1 cellular context compared by ENCODE assay signal in the genomic region with DNA sequence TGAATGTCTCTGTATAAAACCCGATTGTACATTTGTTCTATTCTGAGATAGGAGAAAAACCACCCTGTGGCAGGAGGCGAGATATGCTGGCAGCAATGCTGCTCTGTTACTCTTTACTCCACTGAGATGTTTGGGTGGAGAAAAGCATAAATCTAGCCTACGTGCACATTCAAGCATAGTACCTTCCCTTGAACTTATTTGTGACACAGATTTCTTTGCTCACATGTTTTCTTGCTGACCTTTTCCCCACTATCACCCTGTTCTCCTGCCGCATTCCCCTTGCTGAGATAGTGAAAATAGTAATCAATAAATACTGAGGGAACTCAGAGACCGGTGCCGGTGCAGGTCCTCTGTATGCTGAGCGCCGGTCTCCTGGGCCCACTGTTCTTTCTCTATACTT.
TF ChIP-seq lines count a peak whose summit lies in the region.
"Not testable (repeated sequence)": the region's sequence is repeated elsewhere in the genome, so short reads cannot be mapped to it uniquely, and the experiment has no call there.

No MANE protein-coding gene starts in this region.

TF ChIP-seq in HepG2, 621 proteins besides CTCF, POLR2A, EP300 and RAD21:
- TF ChIP-seq GFI1 (CRISPR knock-in tag; IDR thresholded peaks at IDR 0.05; ENCODE audit: borderline replicate concordance) = peak; percentile 35; the same call in 1 of the 2 replicates
- peak; percentile 91 for TF ChIP-seq RXRB (CRISPR knock-in tag; IDR thresholded peaks at IDR 0.05; ENCODE audit: borderline replicate concordance)
- TF ChIP-seq PHF21A (CRISPR knock-in tag; IDR thresholded peaks at IDR 0.05) = 0 out of 2 replicates have a peak, but pooled peaks have one; percentile 30
- TF ChIP-seq ZNF710 (CRISPR knock-in tag; IDR thresholded peaks at IDR 0.05; ENCODE audit: borderline replicate concordance) = peak; percentile 30; the same call in 1 of the 2 replicates
- 0 out of 2 replicates have a peak, but pooled peaks have one; percentile 24 for TF ChIP-seq ISL2 (CRISPR knock-in tag; IDR thresholded peaks at IDR 0.05)
- peak; percentile 39; the same call in 1 of the 2 replicates for TF ChIP-seq ONECUT2 (CRISPR knock-in tag; IDR thresholded peaks at IDR 0.05)
- TF ChIP-seq PPARG (CRISPR knock-in tag; conservative IDR thresholded peaks at IDR 0.05) = peak; percentile 98
- TF ChIP-seq RARA (CRISPR knock-in tag; IDR thresholded peaks at IDR 0.05) = peak; percentile 60
- TF ChIP-seq ZBTB39 (CRISPR knock-in tag; IDR thresholded peaks at IDR 0.05) = peak; percentile 92
- not testable (repeated sequence) for TF ChIP-seq NR2F6 (IDR thresholded peaks at IDR 0.05)
- TF ChIP-seq NR2F6 (CRISPR knock-in tag; IDR thresholded peaks at IDR 0.05) = peak; percentile 8; the same call in 1 of the 2 replicates
- TF ChIP-seq PAXIP1 (CRISPR knock-in tag; conservative IDR thresholded peaks at IDR 0.05) = peak; percentile 59
- 0 out of 2 replicates have a peak, but pooled peaks have one; percentile 13 for TF ChIP-seq TFE3 (CRISPR knock-in tag; IDR thresholded peaks at IDR 0.05)
- TF ChIP-seq AHDC1 (CRISPR knock-in tag; IDR thresholded peaks at IDR 0.05; ENCODE audit: borderline replicate concordance) = peak; percentile 18; the same call in 1 of the 2 replicates
- TF ChIP-seq MED1 (CRISPR knock-in tag; IDR thresholded peaks at IDR 0.05) = peak; percentile 82
- peak; percentile 11; the same call in 1 of the 2 replicates for TF ChIP-seq SOX5 (CRISPR knock-in tag; IDR thresholded peaks at IDR 0.05; ENCODE audit: borderline replicate concordance)
